ENCODE assay signal across 19 cellular contexts in genomic region chr10:132783165-132783736, GRCh38. TPM values are rescaled to one million over a fixed set of nuclear protein-coding genes. Genes with fewer than 3 reads are reported as not detected.
DNase-seq lines count a peak whose midpoint lies in the region; ATAC-seq, FAIRE-seq and TF ChIP-seq lines count a peak whose summit lies in the region.
"Had no signal": no experiment of that assay in that cellular context is flagged by ENCODE, and none has a peak within 500 bp of the region (broad histone marks: within the 10 kb centered on the region; RNA-seq: fewer than 3 reads in every experiment).

No MANE protein-coding gene starts in this region.

- H3K9me3 Mint-ChIP-seq in T-helper 1 cell treated with Interleukin-12 subunit alpha and Interleukin-12 subunit beta and Interleukin-4 antibody, amounts not matched to agents 30 μg/mL and 1 μg/mL, for 36 hours = no peaks in the 10 kb centered on the region
- H3K9me3 Mint-ChIP-seq in nephron = no peaks in the 10 kb centered on the region
- H3K9me3 Mint-ChIP-seq in activated T-helper 17 cell treated with anti-CD3 and anti-CD28 coated beads, Interleukin-2, amount 50 U/mL, for 72 hours = no peaks in the 10 kb centered on the region

- peak overlapping the region; percentile 46 to 70; a peak in 3 of 4 replicates for H3K4me2 ChIP-seq in H1 (ENCODE audit: insufficient read depth in 1 of 2, low read depth in 2 of 2, low read length in 2 of 2)
- H3K4me2 ChIP-seq: BLaER1 treated with 17β-estradiol and CSF1 and Interleukin-3, amounts not matched to agents 10 nM and 100 nM had no signal

- CTCF ChIA-PET in H1 (lab: Charles Lee; ENCODE audit: partially characterized antibody) = interaction anchor here (0.8 to 2.0 kb wide), 2 partner anchors 10 to 21 kb away, joined by 3 to 6 read pairs; no protein-coding TSS in a partner anchor

- H2BK120ac ChIP-seq in H1 (replicated peaks; ENCODE audit: low read depth, low read length) = no peak overlapping the region

- no peak overlapping the region for H3K56ac ChIP-seq in H1 (replicated peaks; ENCODE audit: insufficient read length, low read depth, low read length)

- no peak for ATAC-seq in activated T-helper 17 cell treated with anti-CD3 and anti-CD28 coated beads, Interleukin-2, amount 50 U/mL, for 72 hours (replicated peaks)
- no peak for ATAC-seq in HG03159 (IDR thresholded peaks at IDR 0.05; ENCODE audit: unreplicated experiment)
- ATAC-seq: HepG2, Panc1 had no signal

- H3K36me3 ChIP-seq in H1 (ENCODE audit: control insufficient read depth in 2 of 4, insufficient read depth in 4 of 4, low read length in 3 of 4) = peaks cover 0 to 23% (median 0%) of the 10 kb centered on the region in 4 experiments; a peak in 2 of 8 replicates
- H3K36me3 ChIP-seq: MG63 had no signal

- H3K23ac ChIP-seq in H1 (ENCODE audit: insufficient read length) = no peak overlapping the region

- H2BK5ac ChIP-seq in H1 (ENCODE audit: low read depth, low read length) = no peak overlapping the region

- peaks cover 10% of the 10 kb centered on the region for H3K36me3 Mint-ChIP-seq in T-helper 1 cell treated with Interleukin-12 subunit alpha and Interleukin-12 subunit beta and Interleukin-4 antibody, amounts not matched to agents 30 μg/mL and 1 μg/mL, for 36 hours (ENCODE audit: low read depth)
- peaks cover 28% of the 10 kb centered on the region for H3K36me3 Mint-ChIP-seq in nephron (ENCODE audit: low read depth)
- H3K36me3 Mint-ChIP-seq in activated T-helper 17 cell treated with anti-CD3 and anti-CD28 coated beads, Interleukin-2, amount 50 U/mL, for 72 hours (ENCODE audit: low read depth) = peaks cover 41% of the 10 kb centered on the region

- TF ChIP-seq POLR2A in H1 (IDR thresholded peaks at IDR 0.05; ENCODE audit: control extremely low read depth in 1 of 2, low read depth in 2 of 2, low read length in 2 of 2) = no peak

- no peak for TF ChIP-seq EP300 in H1 (IDR thresholded peaks at IDR 0.05; ENCODE audit: borderline replicate concordance in 1 of 2, low read depth in 2 of 2, low read length in 2 of 2)

- no peak overlapping the region for H4K5ac ChIP-seq in H1 (ENCODE audit: insufficient read length, low read depth, low read length)

- no peak overlapping the region for H4K8ac ChIP-seq in H1 (ENCODE audit: extremely low read depth, insufficient read depth, low read length)

- H2BK15ac ChIP-seq in H1 (ENCODE audit: low read length) = no peak overlapping the region

- H3K79me2 ChIP-seq in H1 (ENCODE audit: control insufficient read depth in 1 of 2, insufficient read depth in 2 of 2, low read length in 2 of 2) = no peaks in the 10 kb centered on the region

- no peaks in the 10 kb centered on the region for H3K79me1 ChIP-seq in H1 (ENCODE audit: low read depth, low read length)

- peaks cover 15% of the 10 kb centered on the region for H3K27me3 Mint-ChIP-seq in T-helper 1 cell treated with Interleukin-12 subunit alpha and Interleukin-12 subunit beta and Interleukin-4 antibody, amounts not matched to agents 30 μg/mL and 1 μg/mL, for 36 hours (ENCODE audit: low read depth)
- H3K27me3 Mint-ChIP-seq in nephron (ENCODE audit: low read depth) = peaks cover 68% of the 10 kb centered on the region
- peaks cover 4% of the 10 kb centered on the region for H3K27me3 Mint-ChIP-seq in activated T-helper 17 cell treated with anti-CD3 and anti-CD28 coated beads, Interleukin-2, amount 50 U/mL, for 72 hours

- WGBS in H1 (ENCODE audit: extremely low coverage in 1 of 2, insufficient coverage in 1 of 2, insufficient read length in 1 of 2, insufficient replicate concordance in 2 of 2, low coverage in 1 of 2, low lambda C conversion rate in 2 of 2, missing lambda C conversion rate in 1 of 2), 2 experiments = 15% methylated on average over 21 of the region's 21 CpGs; no CpG with 5 or more reads in 1 of the 2 experiments

- FAIRE-seq in H1 (lab: Jason Lieb, UNC) = no peak
- FAIRE-seq: H54, HepG2 had no signal

- H4K91ac ChIP-seq in H1 (replicated peaks; ENCODE audit: insufficient read length, low read length) = no peak overlapping the region

- no peak for TF ChIP-seq CTCF in H1 (IDR thresholded peaks at IDR 0.05; ENCODE audit: control extremely low read depth in 1 of 3, insufficient read depth in 1 of 3, low read depth in 1 of 3, low read length in 3 of 3)
- no peak for TF ChIP-seq CTCF in nephron (IDR thresholded peaks at IDR 0.05; ENCODE audit: unreplicated experiment in 3 of 3)

- H3K27ac Mint-ChIP-seq in T-helper 1 cell treated with Interleukin-12 subunit alpha and Interleukin-12 subunit beta and Interleukin-4 antibody, amounts not matched to agents 30 μg/mL and 1 μg/mL, for 36 hours = peak overlapping the region; percentile 68
- no peak overlapping the region for H3K27ac Mint-ChIP-seq in nephron
- H3K27ac Mint-ChIP-seq in activated T-helper 17 cell treated with anti-CD3 and anti-CD28 coated beads, Interleukin-2, amount 50 U/mL, for 72 hours = no peak overlapping the region

- POLR2A ChIA-PET in H1 (lab: Charles Lee; ENCODE audit: partially characterized antibody) = no interaction called here

- no peak for TF ChIP-seq RAD21 in H1 (IDR thresholded peaks at IDR 0.05 in 1 of 2, conservative IDR thresholded peaks at IDR 0.05 in 1 of 2; ENCODE audit: low read depth in 2 of 2, low read length in 2 of 2)

- no peak overlapping the region for H3K18ac ChIP-seq in H1 (ENCODE audit: extremely low read depth, low read length)

- H3K4ac ChIP-seq in H1 (replicated peaks; ENCODE audit: insufficient read length, low read depth, low read length) = no peak overlapping the region

- H2AK5ac ChIP-seq in H1 (ENCODE audit: low read depth, low read length) = no peak overlapping the region

- H3K23me2 ChIP-seq in H1 (ENCODE audit: low read depth, low read length) = peaks cover 4% of the 10 kb centered on the region; the same call in 1 of the 2 replicates

- H3K27ac ChIP-seq in H1 (ENCODE audit: low read depth, low read length) = no peak overlapping the region
- peak overlapping the region; percentile 75 for H3K27ac ChIP-seq in substantia nigra (ENCODE audit: low read depth, low read length, poor library complexity, severe bottlenecking)
- H3K27ac ChIP-seq: 22Rv1; BLaER1 treated with 17β-estradiol and CSF1 and Interleukin-3, amounts not matched to agents 10 nM and 100 nM had no signal

- DNase-seq in T-helper 1 cell (no peak), H1 (ENCODE audit: low read depth in 1 of 2, low spot score in 2 of 2) (no peak), substantia nigra (lab: John Stamatoyannopoulos, UW) (no peak), NCI-H748 treated with DMSO at 0.1 percent for 48 hours (lab: John Stamatoyannopoulos, UW) (no peak)
- DNase-seq: DMS 273 treated with DMSO at 0.1 percent for 48 hours, MG63, NCI-H1092 treated with DMSO at 0.1 percent for 48 hours, NCI-H187, NCI-H446 treated with DMSO at 0.1 percent for 48 hours, NCI-H774 had no signal

- no peak overlapping the region for H3K14ac ChIP-seq in H1 (ENCODE audit: insufficient read length)

- no peaks in the 10 kb centered on the region for H3K4me1 Mint-ChIP-seq in T-helper 1 cell treated with Interleukin-12 subunit alpha and Interleukin-12 subunit beta and Interleukin-4 antibody, amounts not matched to agents 30 μg/mL and 1 μg/mL, for 36 hours (ENCODE audit: low read depth)
- peaks cover 5% of the 10 kb centered on the region for H3K4me1 Mint-ChIP-seq in nephron
- H3K4me1 Mint-ChIP-seq in activated T-helper 17 cell treated with anti-CD3 and anti-CD28 coated beads, Interleukin-2, amount 50 U/mL, for 72 hours = no peaks in the 10 kb centered on the region

- peaks cover 0 to 29% (median 11%) of the 10 kb centered on the region in 4 experiments; a peak in 5 of 7 replicates for H3K4me1 ChIP-seq in H1 (replicated peaks in 1 of 4; ENCODE audit: control insufficient read depth in 3 of 4, insufficient read depth in 4 of 4, low read length in 3 of 4)

- H3K9ac ChIP-seq in H1 (replicated peaks in 1 of 4; ENCODE audit: extremely low read depth in 1 of 4, low read depth in 3 of 4, low read length in 3 of 4) = no peak overlapping the region
- H3K9ac ChIP-seq: BLaER1 treated with 17β-estradiol and CSF1 and Interleukin-3, amounts not matched to agents 10 nM and 100 nM had no signal

- peaks cover 5 to 13% of the 10 kb centered on the region in 2 experiments for H4K20me1 ChIP-seq in H1 (replicated peaks in 1 of 2; ENCODE audit: control insufficient read depth in 1 of 2, insufficient read depth in 2 of 2, low read length in 2 of 2)

- H2AFZ ChIP-seq in H1 (ENCODE audit: low read length) = no peak overlapping the region

- no peaks in the 10 kb centered on the region; a peak in 1 of 4 replicates for H3K9me3 ChIP-seq in H1 (ENCODE audit: insufficient read depth in 2 of 2, low read depth in 1 of 2, low read length in 1 of 2)
- H3K9me3 ChIP-seq: MG63 had no signal

- H3K27me3 ChIP-seq in H1 (replicated peaks in 1 of 4; ENCODE audit: control insufficient read depth in 3 of 4, extremely low read depth in 1 of 4, insufficient read depth in 3 of 4, low read length in 3 of 4) = peaks cover 53 to 67% (median 65%) of the 10 kb centered on the region in 4 experiments

- no peak overlapping the region for H2BK12ac ChIP-seq in H1 (ENCODE audit: low read depth, low read length)

- H3K4me3 ChIP-seq in H1 (ENCODE audit: extremely low read depth in 1 of 4, insufficient read depth in 2 of 4, low read depth in 3 of 4, low read length in 4 of 4) = peak overlapping the region in 1 of 4 experiments; percentile 51; a peak in 2 of 8 replicates
- H3K4me3 ChIP-seq: MG63 had no signal

- H3K4me3 Mint-ChIP-seq in T-helper 1 cell treated with Interleukin-12 subunit alpha and Interleukin-12 subunit beta and Interleukin-4 antibody, amounts not matched to agents 30 μg/mL and 1 μg/mL, for 36 hours = no peak overlapping the region
- H3K4me3 Mint-ChIP-seq in nephron = peak overlapping the region; percentile 50 to 74 (median 59)
- H3K4me3 Mint-ChIP-seq in activated T-helper 17 cell treated with anti-CD3 and anti-CD28 coated beads, Interleukin-2, amount 50 U/mL, for 72 hours = no peak overlapping the region

- no peak overlapping the region for H2BK20ac ChIP-seq in H1 (ENCODE audit: low read length)

TF ChIP-seq in H1, 55 proteins besides CTCF, POLR2A, EP300 and RAD21:
- TF ChIP-seq CBX8 (IDR thresholded peaks at IDR 0.05; ENCODE audit: borderline replicate concordance, low read depth, low read length) (no peak), EZH2 (IDR thresholded peaks at IDR 0.05; ENCODE audit: low read depth, low read length, severe bottlenecking) (peak; percentile 36)
TF ChIP-seq in H1: peak in this region for 1.

RNA-seq across cellular contexts. Expression of gene NKX6-2, which starts 2.7 kb away (rescaled TPM):
- not detected in 2 replicates for total RNA-seq in H1 (2021; fragmentation: NEBNext Ultra II Directional; extraction: Animal tissue kit (Norgen Biotek cat#: 25700))
- 0.06 and 0.14 TPM in 2 replicates for polyA plus RNA-seq in H1 (2011; rRNA removed)
- 0.09 TPM for polyA plus RNA-seq in H1 (2011; cell fraction: cytosol; rRNA removed)
- 0.11 TPM for polyA plus RNA-seq in H1 (2011; cell fraction: nucleus; rRNA removed)
- 2.4 to 6.7 TPM (median 4.4 TPM) in 4 replicates for polyA plus RNA-seq in H1 (2012, experiment 1 of 2)
- 0.08 TPM for polyA plus RNA-seq in H1 (2012, experiment 2 of 2)
- polyA plus RNA-seq in H1 (2013, experiment 1 of 2) = not detected
- polyA plus RNA-seq in H1 (2013, experiment 2 of 2) = not detected
- polyA minus RNA-seq in H1 (2011; rRNA and poly(A)+ RNA removed) = not detected in 2 replicates
- not detected for polyA minus RNA-seq in H1 (2011; cell fraction: cytosol; rRNA and poly(A)+ RNA removed)
- not detected for polyA minus RNA-seq in H1 (2011; cell fraction: nucleus; rRNA and poly(A)+ RNA removed)
- total RNA-seq in activated T-helper 17 cell treated with anti-CD3 and anti-CD28 coated beads, Interleukin-2, amount 50 U/mL, for 72 hours = not detected
- total RNA-seq: HepG2 had no signal
- polyA plus RNA-seq: HepG2 had no signal

Comparison
In these comparisons a context has a peak if more than half of its experiments do, and no peak if none do; other contexts are left out.
1. H3K4me3 Mint-ChIP-seq: peak in nephron (3 of 3); none in T-helper 1 cell treated with Interleukin-12 subunit alpha and Interleukin-12 subunit beta and Interleukin-4 antibody, amounts not matched to agents 30 μg/mL and 1 μg/mL, for 36 hours (single experiment) and activated T-helper 17 cell treated with anti-CD3 and anti-CD28 coated beads, Interleukin-2, amount 50 U/mL, for 72 hours (single experiment).